Comparison of ENCODE assay signal across 23 cellular contexts in genomic region chr5:172570594-172571334, GRCh38.
DNase-seq lines count a peak whose midpoint lies in the region; ATAC-seq, FAIRE-seq and TF ChIP-seq lines count a peak whose summit lies in the region.
"Had no signal": no experiment of that assay in that cellular context is flagged by ENCODE, and none has a peak within 500 bp of the region (broad histone marks: within the 10 kb centered on the region; RNA-seq: fewer than 3 reads in every experiment).

No MANE protein-coding gene starts in this region.

- H3K9me3 Mint-ChIP-seq in GM23338, result no peaks in the 10 kb centered on the region; the same call in 2 of the 3 replicates
- peaks cover 4% of the 10 kb centered on the region; the same call in 1 of the 2 replicates for H3K9me3 Mint-ChIP-seq in WTC11
- no peaks in the 10 kb centered on the region for H3K9me3 Mint-ChIP-seq in neural progenitor cell
- H3K9me3 Mint-ChIP-seq: CD4-positive, alpha-beta T cell had no signal

- CTCF ChIA-PET in WTC11 (lab: Charles Lee), result interaction anchor here (1.7 to 2.4 kb wide), 2 partner anchors 16 to 91 kb away, joined by 6 to 9 read pairs; no protein-coding TSS in a partner anchor

- H3K36me3 Mint-ChIP-seq in GM23338 (ENCODE audit: low read depth) (no peaks in the 10 kb centered on the region), WTC11 (no peaks in the 10 kb centered on the region), neural progenitor cell (no peaks in the 10 kb centered on the region)

- ATAC-seq in GM23338 (no peak), WTC11 (no peak), HG03521 (IDR thresholded peaks at IDR 0.05; ENCODE audit: unreplicated experiment) (no peak)
- ATAC-seq: PC-3 had no signal

- intact Hi-C loops in transverse colon (cut with DNase I; ENCODE audit: low total_unique reads), result no loop called here

- POLR2A ChIA-PET in WTC11 (lab: Charles Lee), result interaction anchor here (0.7 kb wide), 1 partner anchor 244 kb away, joined by 7 read pairs; no protein-coding TSS in a partner anchor

- H3K27ac ChIP-seq in GM23338 (ENCODE audit: low read depth), result no peak overlapping the region
- no peak overlapping the region for H3K27ac ChIP-seq in neural progenitor cell
- peak overlapping the region; percentile 9 to 66 (median 36) for H3K27ac ChIP-seq in transverse colon
- H3K27ac ChIP-seq: BLaER1 treated with 17β-estradiol and CSF1 and Interleukin-3, amounts not matched to agents 10 nM and 100 nM; GM23248; SJSA1 had no signal

- H3K9ac ChIP-seq in neural progenitor cell, result no peak overlapping the region
- H3K9ac ChIP-seq: BLaER1 treated with 17β-estradiol and CSF1 and Interleukin-3, amounts not matched to agents 10 nM and 100 nM; GM23248 had no signal

- H3F3A ChIP-seq in GM23338 (replicated peaks; ENCODE audit: low read depth), result no peaks in the 10 kb centered on the region
- H3F3A ChIP-seq in neural progenitor cell (ENCODE audit: low read depth), result peaks cover 37% of the 10 kb centered on the region

- no peaks in the 10 kb centered on the region for H3K9me2 ChIP-seq in GM23338 (ENCODE audit: insufficient read depth)

- peak overlapping the region; percentile 35; the same call in 1 of the 3 replicates for H3K4me3 Mint-ChIP-seq in GM23338
- H3K4me3 Mint-ChIP-seq in WTC11, result no peak overlapping the region
- no peak overlapping the region for H3K4me3 Mint-ChIP-seq in neural progenitor cell
- H3K4me3 Mint-ChIP-seq: CD4-positive, alpha-beta T cell had no signal

- H3K27me3 Mint-ChIP-seq in GM23338 (ENCODE audit: insufficient read depth, low read depth, poor library complexity) (peaks cover 25% of the 10 kb centered on the region), WTC11 (ENCODE audit: low read depth) (peaks cover 12% of the 10 kb centered on the region), neural progenitor cell (ENCODE audit: insufficient read depth, low read depth) (peaks cover 9% of the 10 kb centered on the region)

- no peaks in the 10 kb centered on the region for H4K20me1 ChIP-seq in GM23338 (replicated peaks; ENCODE audit: insufficient read depth)
- no peaks in the 10 kb centered on the region for H4K20me1 ChIP-seq in neural progenitor cell (ENCODE audit: low read depth)
- H4K20me1 ChIP-seq: BLaER1 treated with 17β-estradiol and CSF1 and Interleukin-3, amounts not matched to agents 10 nM and 100 nM had no signal

- DNase-seq in GM23338 (ENCODE audit: low spot score) (no peak), WTC11 (ENCODE audit: low spot score) (no peak), neural progenitor cell (ENCODE audit: low spot score) (no peak), transverse colon (no peak), urothelium cell line (ENCODE audit: low spot score) (no peak), DMS153 treated with DMSO at 0.1 percent for 48 hours (lab: John Stamatoyannopoulos, UW; ENCODE audit: unreplicated experiment) (no peak)
- DNase-seq in activated CD4-positive, CD25-positive, alpha-beta regulatory T cell (lab: John Stamatoyannopoulos, UW), result no peak
- DNase-seq: CD4-positive, alpha-beta T cell; GM23248; KBM-7; MV-4-11; NCI-H1105; NCI-H1930; NCI-H2107; NCI-H774; PC-3 had no signal

- peaks cover 33% of the 10 kb centered on the region for H3K4me1 Mint-ChIP-seq in GM23338
- peaks cover 40% of the 10 kb centered on the region for H3K4me1 Mint-ChIP-seq in WTC11
- peaks cover 57% of the 10 kb centered on the region for H3K4me1 Mint-ChIP-seq in neural progenitor cell

- H2AFZ ChIP-seq in GM23338 (no peak overlapping the region), neural progenitor cell (replicated peaks) (peak overlapping the region; percentile 78)
- H2AFZ ChIP-seq: GM23248 had no signal

- no peak for FAIRE-seq in urothelium cell line (lab: Jason Lieb, UNC)
- FAIRE-seq: A204.1, D721Med, GM18507 had no signal

- H3K4me3 ChIP-seq in GM23338, result peak overlapping the region; percentile 20; the same call in 1 of the 2 replicates
- H3K4me3 ChIP-seq in neural progenitor cell, result no peak overlapping the region
- no peak overlapping the region for H3K4me3 ChIP-seq in transverse colon
- H3K4me3 ChIP-seq: BLaER1 treated with 17β-estradiol and CSF1 and Interleukin-3, amounts not matched to agents 10 nM and 100 nM; GM23248; HAP-1; SJSA1 had no signal

- no peak overlapping the region for H3K27ac Mint-ChIP-seq in GM23338
- H3K27ac Mint-ChIP-seq in WTC11, result no peak overlapping the region
- peak overlapping the region; percentile 93 for H3K27ac Mint-ChIP-seq in neural progenitor cell
- H3K27ac Mint-ChIP-seq: CD4-positive, alpha-beta T cell had no signal

- no peak for TF ChIP-seq POLR2A in transverse colon (IDR thresholded peaks at IDR 0.05)

- 77 to 92% methylated on average over 2 to 3 of the region's 3 CpGs for WGBS in transverse colon (ENCODE audit: low coverage in 1 of 2), 2 donors

- H3K4me2 ChIP-seq in GM23338 (peak overlapping the region; percentile 70), neural progenitor cell (peak overlapping the region; percentile 55)

- no peak for TF ChIP-seq CTCF in GM23338 (conservative IDR thresholded peaks at IDR 0.05; ENCODE audit: low read depth in 2 of 2)
- no peak for TF ChIP-seq CTCF in WTC11 (IDR thresholded peaks at IDR 0.05)
- no peak for TF ChIP-seq CTCF in neural progenitor cell (IDR thresholded peaks at IDR 0.05)
- no peak for TF ChIP-seq CTCF in transverse colon (IDR thresholded peaks at IDR 0.05)

- H3K4me1 ChIP-seq in GM23338 (ENCODE audit: insufficient read depth) (peaks cover 20% of the 10 kb centered on the region), neural progenitor cell (peaks cover 51% of the 10 kb centered on the region), transverse colon (peaks cover 11 to 43% (median 26%) of the 10 kb centered on the region in 4 donors)
- H3K4me1 ChIP-seq: HAP-1, SJSA1 had no signal

- TF ChIP-seq EP300 in transverse colon (IDR thresholded peaks at IDR 0.05; ENCODE audit: low read depth), result no peak

- H3K79me2 ChIP-seq in GM23338 (replicated peaks; ENCODE audit: insufficient read depth), result no peaks in the 10 kb centered on the region
- no peaks in the 10 kb centered on the region for H3K79me2 ChIP-seq in neural progenitor cell (ENCODE audit: low read depth)

- in situ Hi-C loops in transverse colon (cut with MboI; ENCODE audit: low pct_ligation_motif_present in 1 of 4, low pct_unique_long_range_greater_than_20kb in 1 of 4, low sequenced_read_pairs in 3 of 4), result no loop called here

- H3K36me3 ChIP-seq in GM23338 (ENCODE audit: insufficient read depth) (no peaks in the 10 kb centered on the region), neural progenitor cell (no peaks in the 10 kb centered on the region), transverse colon (no peaks in the 10 kb centered on the region)
- H3K36me3 ChIP-seq: BLaER1 treated with 17β-estradiol and CSF1 and Interleukin-3, amounts not matched to agents 10 nM and 100 nM; HAP-1; SJSA1 had no signal

- H3K27me3 ChIP-seq in GM23338 (ENCODE audit: insufficient read depth), result no peaks in the 10 kb centered on the region
- H3K27me3 ChIP-seq in neural progenitor cell, result no peaks in the 10 kb centered on the region
- no peaks in the 10 kb centered on the region for H3K27me3 ChIP-seq in transverse colon
- H3K27me3 ChIP-seq: BLaER1 treated with 17β-estradiol and CSF1 and Interleukin-3, amounts not matched to agents 10 nM and 100 nM; SJSA1 had no signal

- H3K9me3 ChIP-seq in neural progenitor cell (ENCODE audit: low read depth), result no peaks in the 10 kb centered on the region
- no peaks in the 10 kb centered on the region for H3K9me3 ChIP-seq in transverse colon
- H3K9me3 ChIP-seq: BLaER1 treated with 17β-estradiol and CSF1 and Interleukin-3, amounts not matched to agents 10 nM and 100 nM; HAP-1; SJSA1 had no signal

TF ChIP-seq in WTC11, 78 proteins besides CTCF, POLR2A, EP300 and RAD21 (continues in another document):
- TF ChIP-seq GABPB1 (CRISPR knock-in tag; IDR thresholded peaks at IDR 0.05), result no peak
- TF ChIP-seq STAT6 (CRISPR knock-in tag; conservative IDR thresholded peaks at IDR 0.05; ENCODE audit: low read depth), result no peak
- no peak for TF ChIP-seq ZNF425 (CRISPR knock-in tag; conservative IDR thresholded peaks at IDR 0.05)
- TF ChIP-seq ZNF121 (CRISPR knock-in tag; IDR thresholded peaks at IDR 0.05), result no peak

Comparison
In these comparisons a context has a peak if more than half of its experiments do, and no peak if none do; other contexts are left out.
1. H3K27ac ChIP-seq: peak in transverse colon (4 of 4); none in GM23338 (single experiment) and neural progenitor cell (single experiment).